Comparison of ENCODE assay signal across 21 cellular contexts in the genomic region with DNA sequence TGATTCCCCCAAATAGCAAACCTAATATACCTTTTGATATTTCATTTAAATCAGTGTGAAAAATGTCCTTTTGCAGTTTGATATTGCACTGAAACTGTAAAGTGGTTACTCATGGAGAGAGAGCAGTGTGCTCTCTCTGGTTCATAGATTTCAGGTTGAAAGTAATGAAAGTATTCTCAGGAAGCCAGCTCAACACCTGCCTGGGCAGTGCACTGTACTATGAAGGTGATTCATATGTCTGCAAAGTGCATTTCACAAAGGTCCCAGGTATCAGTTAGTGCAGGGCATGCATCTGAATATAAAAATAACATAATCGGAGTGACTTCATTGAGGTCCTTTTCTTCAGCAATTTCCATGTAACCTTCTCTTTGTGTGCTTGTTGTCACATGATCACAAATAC.
"Had no signal": no experiment of that assay in that cellular context is flagged by ENCODE, and none has a peak within 500 bp of the region (broad histone marks: within the 10 kb centered on the region; RNA-seq: fewer than 3 reads in every experiment).

No MANE protein-coding gene starts in this region.

- ATAC-seq: activated naive CD8-positive, alpha-beta T cell treated with anti-CD3 and anti-CD28 coated beads, Interleukin-2, amount 50 U/mL, for 24 hours; activated T-cell treated with anti-CD3 and anti-CD28 coated beads, Interleukin-2, amount 50 U/mL, for 4 hours had no signal

- H3K27ac Mint-ChIP-seq: activated CD4-positive, alpha-beta T cell treated with anti-CD3 and anti-CD28 coated beads, Interleukin-2, amount 10 ng/mL, durations not matched to agents 24 days and 14 days; activated naive CD4-positive, alpha-beta T cell treated with anti-CD3 and anti-CD28 coated beads for 36 hours; activated naive CD8-positive, alpha-beta T cell treated with anti-CD3 and anti-CD28 coated beads, Interleukin-2, amount 50 U/mL, for 24 hours; brain; mesothelial cell of epicardium; nephron had no signal

- H3K36me3 ChIP-seq: esophagus squamous epithelium, spleen, thyroid gland had no signal

- H3K4me1 Mint-ChIP-seq: activated CD4-positive, alpha-beta T cell treated with anti-CD3 and anti-CD28 coated beads, Interleukin-2, amount 10 ng/mL, durations not matched to agents 24 days and 14 days; activated naive CD8-positive, alpha-beta T cell treated with anti-CD3 and anti-CD28 coated beads, Interleukin-2, amount 50 U/mL, for 24 hours; brain; central memory CD8-positive, alpha-beta T cell; mesothelial cell of epicardium; nephron had no signal

- H3K4me3 ChIP-seq: coronary artery, esophagus squamous epithelium, lung, spleen, thyroid gland had no signal

- H3K36me3 Mint-ChIP-seq: brain, mesothelial cell of epicardium had no signal

- H3K4me3 Mint-ChIP-seq: activated CD4-positive, alpha-beta T cell treated with anti-CD3 and anti-CD28 coated beads, Interleukin-2, amount 10 ng/mL, durations not matched to agents 24 days and 14 days; activated naive CD4-positive, alpha-beta T cell treated with anti-CD3 and anti-CD28 coated beads for 36 hours; activated naive CD8-positive, alpha-beta T cell treated with anti-CD3 and anti-CD28 coated beads, Interleukin-2, amount 50 U/mL, for 24 hours; activated T-cell treated with anti-CD3 and anti-CD28 coated beads, Interleukin-2, amount 50 U/mL, for 4 hours; brain; central memory CD8-positive, alpha-beta T cell; mesothelial cell of epicardium; nephron had no signal

- H3K4me1 ChIP-seq: esophagus squamous epithelium, spleen, thyroid gland had no signal

- H3K27ac ChIP-seq: coronary artery, esophagus squamous epithelium, spleen, thyroid gland had no signal

- H3K9me3 ChIP-seq: esophagus squamous epithelium, thyroid gland had no signal

- H3K27me3 ChIP-seq: esophagus squamous epithelium, spleen, thyroid gland had no signal

- H3K27me3 Mint-ChIP-seq: activated CD4-positive, alpha-beta T cell treated with anti-CD3 and anti-CD28 coated beads, Interleukin-2, amount 10 ng/mL, durations not matched to agents 24 days and 14 days; activated naive CD8-positive, alpha-beta T cell treated with anti-CD3 and anti-CD28 coated beads, Interleukin-2, amount 50 U/mL, for 24 hours; brain; central memory CD8-positive, alpha-beta T cell had no signal

- H3K9me3 Mint-ChIP-seq: activated CD4-positive, alpha-beta T cell treated with anti-CD3 and anti-CD28 coated beads, Interleukin-2, amount 10 ng/mL, durations not matched to agents 24 days and 14 days; central memory CD8-positive, alpha-beta T cell; mesothelial cell of epicardium; nephron had no signal

- DNase-seq: activated CD4-positive, alpha-beta T cell treated with anti-CD3 and anti-CD28 coated beads, Interleukin-2, amount 10 ng/mL, durations not matched to agents 24 days and 14 days; activated CD8-positive, alpha-beta memory T cell treated with anti-CD3 and anti-CD28 coated beads, Interleukin-2, amount 50 U/mL, for 4 hours; activated naive CD4-positive, alpha-beta T cell treated with anti-CD3 and anti-CD28 coated beads for 36 hours; activated naive CD8-positive, alpha-beta T cell treated with anti-CD3 and anti-CD28 coated beads, Interleukin-2, amount 50 U/mL, for 24 hours; activated T-cell treated with anti-CD3 and anti-CD28 coated beads, Interleukin-2, amount 50 U/mL, for 4 hours; anterior cingulate cortex; esophagus squamous epithelium; occipital lobe; posterior cingulate gyrus; retina; spleen; stimulated activated CD8-positive, alpha-beta memory T cell treated with anti-CD3 and anti-CD28 coated beads, Interleukin-4, amount 100 ng/mL, for 48 hours; stimulated activated naive CD4-positive, alpha-beta T cell treated with Interleukin-2 at 50 U/mL for 16 hours; T1000; thyroid gland had no signal
